8 cellular contexts compared by ENCODE assay signal in genomic region chr17:43393944-43394482, GRCh38. TPM values are rescaled to one million over a fixed set of nuclear protein-coding genes. Genes with fewer than 3 reads are reported as not detected.
A peak's percentile ranks its signal among the peaks of the same experiment; 100 is the strongest.
DNase-seq lines count a peak whose midpoint lies in the region; ATAC-seq and TF ChIP-seq lines count a peak whose summit lies in the region.

No MANE protein-coding gene starts in this region.

- H3K4me3 ChIP-seq in MG63 (no peak overlapping the region), fibroblast of villous mesenchyme (ENCODE audit: low read depth, low read length) (no peak overlapping the region), neuronal stem cell (ENCODE audit: low read length in 2 of 2) (no peak overlapping the region), stomach (no peak overlapping the region)

- no peak overlapping the region for H3K18ac ChIP-seq in neuronal stem cell (ENCODE audit: low read length)

- no peaks in the 10 kb centered on the region for H3K79me1 ChIP-seq in neuronal stem cell (ENCODE audit: low read depth, low read length)

- DNase-seq in DMS53 treated with DMSO at 0.1 percent for 48 hours (lab: John Stamatoyannopoulos, UW; ENCODE audit: unreplicated experiment) (peak; percentile 72), MG63 (peak; percentile 81), SHP77 treated with DMSO at 0.1 percent for 48 hours (lab: John Stamatoyannopoulos, UW) (peak; percentile 14), fibroblast of villous mesenchyme (ENCODE audit: low read depth) (peak; percentile 88), neuronal stem cell (ENCODE audit: low spot score) (peak; percentile 92), stomach (peak; percentile 95)
- DNase-seq in activated effector memory CD4-positive, alpha-beta T cell treated with anti-CD3 and anti-CD28 coated beads, Interleukin-2, amount 50 U/mL, for 16 hours = peak; percentile 94

- H3K23ac ChIP-seq in neuronal stem cell (ENCODE audit: low read depth, low read length, poor library complexity) = no peak overlapping the region

- H2AFZ ChIP-seq in neuronal stem cell (ENCODE audit: low read length) = peak overlapping the region; percentile 80

- H2AK5ac ChIP-seq in neuronal stem cell (ENCODE audit: low read depth, low read length) = no peak overlapping the region

- intact Hi-C loops in stomach (cut with DNase I; ENCODE audit: low total_unique reads) = loop anchor here (5.0 kb wide), 1 partner anchor 88 kb away; the partner anchor contains the start of gene DHX8

- no peak overlapping the region for H3K4ac ChIP-seq in neuronal stem cell (ENCODE audit: low read length)

- TF ChIP-seq CTCF in fibroblast of villous mesenchyme (IDR thresholded peaks at IDR 0.05; ENCODE audit: insufficient read depth, low read depth, low read length) (peak; percentile 88), stomach (IDR thresholded peaks at IDR 0.05) (peak in 6 of 7 experiments; percentile 52 to 98 (median 92))

- TF ChIP-seq EP300 in stomach (IDR thresholded peaks at IDR 0.05) = no peak

- H4K8ac ChIP-seq in neuronal stem cell (ENCODE audit: low read depth, low read length) = no peak overlapping the region

- no peak overlapping the region for H2BK12ac ChIP-seq in neuronal stem cell (ENCODE audit: low read length)

- no peaks in the 10 kb centered on the region for H3K27me3 ChIP-seq in MG63
- no peaks in the 10 kb centered on the region for H3K27me3 ChIP-seq in neuronal stem cell (ENCODE audit: control insufficient read depth in 3 of 3, insufficient read depth in 3 of 3, low read depth in 1 of 3, low read length in 3 of 3)
- H3K27me3 ChIP-seq in stomach = no peaks in the 10 kb centered on the region

- WGBS in neuronal stem cell (ENCODE audit: extremely low coverage in 2 of 2, insufficient read length in 2 of 2, insufficient replicate concordance in 1 of 2), 2 donors = no CpG with 5 or more reads among the region's 11 CpGs
- 19 to 32% (median 30%) methylated on average over 11 of the region's 11 CpGs for WGBS in stomach, 5 donors

- no peak for TF ChIP-seq POLR2A in stomach (IDR thresholded peaks at IDR 0.05)

- H2BK5ac ChIP-seq in neuronal stem cell (ENCODE audit: low read length) = no peak overlapping the region

- no peaks in the 10 kb centered on the region for H3K9me3 ChIP-seq in MG63
- H3K9me3 ChIP-seq in neuronal stem cell (replicated peaks in 1 of 2; ENCODE audit: control insufficient read depth in 2 of 2, insufficient read depth in 1 of 2, low read depth in 1 of 2, low read length in 2 of 2) = no peaks in the 10 kb centered on the region
- H3K9me3 ChIP-seq in stomach = no peaks in the 10 kb centered on the region

- no peak overlapping the region for H2BK120ac ChIP-seq in neuronal stem cell (ENCODE audit: low read depth, low read length)

- no peaks in the 10 kb centered on the region for H3K36me3 ChIP-seq in MG63
- H3K36me3 ChIP-seq in neuronal stem cell (replicated peaks in 1 of 2; ENCODE audit: control insufficient read depth in 2 of 2, insufficient read depth in 2 of 2, low read length in 2 of 2) = no peaks in the 10 kb centered on the region
- no peaks in the 10 kb centered on the region for H3K36me3 ChIP-seq in stomach

- no peak overlapping the region for H3K9ac ChIP-seq in neuronal stem cell (ENCODE audit: low read depth, low read length, poor library complexity)

- H3K4me1 ChIP-seq in neuronal stem cell (ENCODE audit: control insufficient read depth in 2 of 2, insufficient read depth in 1 of 2, low read depth in 1 of 2, low read length in 2 of 2) = peaks cover 2 to 3% of the 10 kb centered on the region in 2 donors
- H3K4me1 ChIP-seq in stomach = peaks cover 15 to 35% (median 27%) of the 10 kb centered on the region in 4 donors

- ATAC-seq in HG03097 (IDR thresholded peaks at IDR 0.05; ENCODE audit: low FRiP score, unreplicated experiment) = no peak

- no peak overlapping the region for H3K4me2 ChIP-seq in neuronal stem cell (ENCODE audit: insufficient read depth, low read length, poor library complexity, severe bottlenecking)

- no peak overlapping the region for H3K27ac ChIP-seq in neuronal stem cell (replicated peaks; ENCODE audit: low read length)
- H3K27ac ChIP-seq in stomach = peak overlapping the region in 4 of 5 donors; percentile 6 to 74 (median 57)

- no peak overlapping the region for H2BK15ac ChIP-seq in neuronal stem cell (ENCODE audit: low read length)

- H3K14ac ChIP-seq in neuronal stem cell (ENCODE audit: low read length) = no peak overlapping the region

- H4K91ac ChIP-seq in neuronal stem cell (ENCODE audit: low read depth, low read length, poor library complexity) = no peak overlapping the region

RNA-seq across cellular contexts. Expression of gene ARL4D, which starts 4.8 kb away (rescaled TPM):
- total RNA-seq in MG63 (2014; rRNA removed; shearing (Covaris generic); ENCODE audit: low replicate concordance) = 28.8 and 47.4 TPM in 2 replicates
- total RNA-seq in fibroblast of villous mesenchyme = 15.1 and 20.0 TPM in 2 replicates
- polyA plus RNA-seq in neuronal stem cell (2013, experiment 1 of 2) = 14.3 TPM
- 14.0 TPM for polyA plus RNA-seq in neuronal stem cell (2013, experiment 2 of 2)
- total RNA-seq in stomach = 10 to 100 TPM in 2 of 5 donors, 1 to 10 TPM in 2, not detected in 1; 2.3 to 12.1 (median 10.5) TPM
- 10 to 100 TPM in 1 of 3 donors, 1 to 10 TPM in 2; 4.9 to 60.7 (median 6.9) TPM for polyA plus RNA-seq in stomach

Comparison
In these comparisons a context has a peak if more than half of its experiments do, and no peak if none do; other contexts are left out.
1. DNase-seq: peak in every context shown above with its lines; median percentile 95 in stomach; 94 in activated effector memory CD4-positive, alpha-beta T cell treated with anti-CD3 and anti-CD28 coated beads, Interleukin-2, amount 50 U/mL, for 16 hours; 92 in neuronal stem cell; 88 in fibroblast of villous mesenchyme; 81 in MG63; 72 in DMS53 treated with DMSO at 0.1 percent for 48 hours; 14 in SHP77 treated with DMSO at 0.1 percent for 48 hours.